In genomic region chr11:59225017-59225416, GRCh38 we compare ENCODE assay signal across 1 cellular context.
TF ChIP-seq lines count a peak whose summit lies in the region.

No MANE protein-coding gene starts in this region.

TF ChIP-seq in GM12878, 131 proteins besides CTCF, POLR2A, EP300 and RAD21:
- TF ChIP-seq TCF3 (IDR thresholded peaks at IDR 0.05; ENCODE audit: borderline replicate concordance, insufficient read depth, low read depth, low read length) (no peak), RELA (IDR thresholded peaks at IDR 0.05; ENCODE audit: borderline replicate concordance, partially characterized antibody) (no peak), IKZF1 (conservative IDR thresholded peaks at IDR 0.05) (no peak), MTA3 (IDR thresholded peaks at IDR 0.05; ENCODE audit: borderline replicate concordance, low read length) (no peak), ZNF274 (IDR thresholded peaks at IDR 0.05; ENCODE audit: insufficient read depth, insufficient read length) (no peak), NBN (IDR thresholded peaks at IDR 0.05) (0 out of 2 replicates have a peak, but pooled peaks have one; percentile 4), HSF1 (IDR thresholded peaks at IDR 0.05; ENCODE audit: low read depth, low read length) (no peak)
